Comparison of ENCODE assay signal across 8 cellular contexts in genomic region chr10:103451091-103451801, GRCh38. TPM values are rescaled to one million over a fixed set of nuclear protein-coding genes. Genes with fewer than 3 reads are reported as not detected.
DNase-seq lines count a peak whose midpoint lies in the region; ATAC-seq, FAIRE-seq and TF ChIP-seq lines count a peak whose summit lies in the region.

No MANE protein-coding gene starts in this region.

- no peaks in the 10 kb centered on the region for H3K9me3 ChIP-seq in DOHH2 (ENCODE audit: control insufficient read depth, insufficient read depth, low read length)

- CTCF ChIA-PET in activated CD8-positive, alpha-beta T cell treated with anti-CD3 and anti-CD28 coated beads for 36 hours (lab: Charles Lee), result interaction anchor here (0.6 to 4.9 kb wide), 9 partner anchors 12 to 142 kb away, joined by 3 to 38 read pairs (median 3); no protein-coding TSS in a partner anchor

- H3K79me2 ChIP-seq in DOHH2 (ENCODE audit: control insufficient read depth, low read length), result no peaks in the 10 kb centered on the region

- intact Hi-C loops in activated CD8-positive, alpha-beta T cell treated with anti-CD3 and anti-CD28 coated beads for 36 hours (cut with micrococcal nuclease), result loop anchor here (5.0 kb wide), 1 partner anchor 36 kb away; no protein-coding TSS in a partner anchor
- intact Hi-C loops in natural killer cell (cut with micrococcal nuclease), result no loop called here

- H3K27ac Mint-ChIP-seq in activated CD8-positive, alpha-beta T cell treated with anti-CD3 and anti-CD28 coated beads for 36 hours, result peak overlapping the region; percentile 80
- peak overlapping the region; percentile 82 to 91 for H3K27ac Mint-ChIP-seq in natural killer cell

- no peaks in the 10 kb centered on the region for H3K9me2 ChIP-seq in DOHH2 (replicated peaks; ENCODE audit: control insufficient read depth, low read length)

- TF ChIP-seq RAD21 in Ishikawa (IDR thresholded peaks at IDR 0.05; ENCODE audit: low read depth), result no peak

- H3K36me3 Mint-ChIP-seq in activated CD8-positive, alpha-beta T cell treated with anti-CD3 and anti-CD28 coated beads for 36 hours (ENCODE audit: low read depth), result peaks cover 27% of the 10 kb centered on the region
- H3K36me3 Mint-ChIP-seq in natural killer cell, result peaks cover 15% of the 10 kb centered on the region

- H3K4me2 ChIP-seq in DOHH2 (ENCODE audit: low read length), result peak overlapping the region; percentile 44

- peaks cover 6% of the 10 kb centered on the region; the same call in 1 of the 2 replicates for H3F3A ChIP-seq in DOHH2 (ENCODE audit: control insufficient read depth, insufficient read depth)

- H3K27me3 Mint-ChIP-seq in activated CD8-positive, alpha-beta T cell treated with anti-CD3 and anti-CD28 coated beads for 36 hours, result no peaks in the 10 kb centered on the region
- H3K27me3 Mint-ChIP-seq in natural killer cell (ENCODE audit: low read depth in 2 of 2), result no peaks in the 10 kb centered on the region

- peak overlapping the region; percentile 80 for H3K4me3 Mint-ChIP-seq in activated CD8-positive, alpha-beta T cell treated with anti-CD3 and anti-CD28 coated beads for 36 hours
- H3K4me3 Mint-ChIP-seq in natural killer cell, result peak overlapping the region; percentile 96

- FAIRE-seq in urothelium cell line (lab: Jason Lieb, UNC), result no peak

- POLR2A ChIA-PET in activated CD8-positive, alpha-beta T cell treated with anti-CD3 and anti-CD28 coated beads for 36 hours (lab: Charles Lee), result interaction anchor here (0.6 to 1.9 kb wide), 7 partner anchors 11 to 67 kb away, joined by 3 to 7 read pairs (median 4); no protein-coding TSS in a partner anchor

- H3K36me3 ChIP-seq in DOHH2 (ENCODE audit: control insufficient read depth, low read length), result peaks cover 33% of the 10 kb centered on the region

- H3K27me3 ChIP-seq in DOHH2 (ENCODE audit: control insufficient read depth, low read length), result no peaks in the 10 kb centered on the region

- no peaks in the 10 kb centered on the region for H4K20me1 ChIP-seq in DOHH2 (ENCODE audit: control insufficient read depth, insufficient read depth, low read depth, low read length)

- H3K4me1 ChIP-seq in DOHH2 (ENCODE audit: control insufficient read depth, low read length), result peaks cover 12% of the 10 kb centered on the region; the same call in 1 of the 2 replicates

- H3K9me3 Mint-ChIP-seq in activated CD8-positive, alpha-beta T cell treated with anti-CD3 and anti-CD28 coated beads for 36 hours, result no peaks in the 10 kb centered on the region
- H3K9me3 Mint-ChIP-seq in natural killer cell, result no peaks in the 10 kb centered on the region

- H3K27ac ChIP-seq in DOHH2 (ENCODE audit: low read depth, low read length), result no peak overlapping the region
- peak overlapping the region; percentile 18 for H3K27ac ChIP-seq in epithelial cell of prostate

- peak; percentile 70 for ATAC-seq in activated CD8-positive, alpha-beta T cell treated with anti-CD3 and anti-CD28 coated beads for 36 hours
- ATAC-seq in natural killer cell, result peak; percentile 50 to 73 (median 58)
- ATAC-seq in HG02798 (IDR thresholded peaks at IDR 0.05; ENCODE audit: poor library complexity, unreplicated experiment), result no peak
- no peak for ATAC-seq in HG02623 (IDR thresholded peaks at IDR 0.05; ENCODE audit: unreplicated experiment)

- TF ChIP-seq CTCF in DOHH2 (IDR thresholded peaks at IDR 0.05; ENCODE audit: low read depth, low read length, poor library complexity, severe bottlenecking), result no peak
- TF ChIP-seq CTCF in activated CD8-positive, alpha-beta T cell treated with anti-CD3 and anti-CD28 coated beads for 36 hours (IDR thresholded peaks at IDR 0.05), result no peak
- no peak for TF ChIP-seq CTCF in natural killer cell (IDR thresholded peaks at IDR 0.05)

- DNase-seq in activated CD8-positive, alpha-beta T cell treated with anti-CD3 and anti-CD28 coated beads for 36 hours, result peak; percentile 62
- DNase-seq in epithelial cell of prostate (ENCODE audit: low read depth, low spot score) (no peak), natural killer cell (peak; percentile 37), urothelium cell line (ENCODE audit: low spot score) (peak; percentile 29)

- no peak for TF ChIP-seq EP300 in Ishikawa (IDR thresholded peaks at IDR 0.05; ENCODE audit: borderline replicate concordance)

- no peak overlapping the region for H3K4me3 ChIP-seq in DOHH2 (ENCODE audit: low read length)

- H3K4me1 Mint-ChIP-seq in activated CD8-positive, alpha-beta T cell treated with anti-CD3 and anti-CD28 coated beads for 36 hours (ENCODE audit: low read depth), result peaks cover 36% of the 10 kb centered on the region
- H3K4me1 Mint-ChIP-seq in natural killer cell, result peaks cover 55 to 68% of the 10 kb centered on the region in 2 donors

TF ChIP-seq in Ishikawa, 13 proteins besides CTCF, POLR2A, EP300 and RAD21:
- TF ChIP-seq EGR1 (IDR thresholded peaks at IDR 0.05), result 0 out of 2 replicates have a peak, but pooled peaks have one; percentile 17
- no peak for TF ChIP-seq YY1 (IDR thresholded peaks at IDR 0.05; ENCODE audit: low read depth)

RNA-seq across cellular contexts. Expression of gene CALHM2, which starts 0.9 kb away (rescaled TPM):
- 1 to 10 TPM; 7.6 to 9.5 TPM for total RNA-seq in activated CD8-positive, alpha-beta T cell treated with anti-CD3 and anti-CD28 coated beads for 36 hours
- total RNA-seq in natural killer cell, result 10 to 100 TPM; 26.6 to 55.2 (median 37.2) TPM

RNA-seq across cellular contexts. Expression of gene CALHM1, which starts 7.5 kb away (rescaled TPM):
- total RNA-seq in activated CD8-positive, alpha-beta T cell treated with anti-CD3 and anti-CD28 coated beads for 36 hours, result not detected
- under 1 TPM in 2 of 3 donors, not detected in 1; 0.23 to 0.57 TPM for total RNA-seq in natural killer cell

RNA-seq across cellular contexts. Expression of gene CALHM3, which starts 27.8 kb away (rescaled TPM):
- not detected for total RNA-seq in activated CD8-positive, alpha-beta T cell treated with anti-CD3 and anti-CD28 coated beads for 36 hours
- total RNA-seq in natural killer cell, result not detected

RNA-seq across cellular contexts. Expression of gene NEURL1, which starts 42.3 kb away (rescaled TPM):
- total RNA-seq in activated CD8-positive, alpha-beta T cell treated with anti-CD3 and anti-CD28 coated beads for 36 hours, result 1 to 10 TPM; 1.7 to 1.9 TPM
- 1 to 10 TPM in 2 of 3 donors, under 1 TPM in 1; 0.95 to 8.5 (median 1.5) TPM for total RNA-seq in natural killer cell

RNA-seq across cellular contexts. Expression of gene PDCD11, which starts 54.8 kb away (rescaled TPM):
- total RNA-seq in activated CD8-positive, alpha-beta T cell treated with anti-CD3 and anti-CD28 coated beads for 36 hours, result 10 to 100 TPM; 63.7 to 68.8 TPM
- total RNA-seq in natural killer cell, result 10 to 100 TPM; 25.5 to 30.9 (median 29.5) TPM

Comparison
In these comparisons a context has a peak if more than half of its experiments do, and no peak if none do; other contexts are left out.
1. ATAC-seq: peak in activated CD8-positive, alpha-beta T cell treated with anti-CD3 and anti-CD28 coated beads for 36 hours (single experiment) and natural killer cell (3 of 3); none in HG02798 (single experiment) and HG02623 (single experiment).